In the genomic region with DNA sequence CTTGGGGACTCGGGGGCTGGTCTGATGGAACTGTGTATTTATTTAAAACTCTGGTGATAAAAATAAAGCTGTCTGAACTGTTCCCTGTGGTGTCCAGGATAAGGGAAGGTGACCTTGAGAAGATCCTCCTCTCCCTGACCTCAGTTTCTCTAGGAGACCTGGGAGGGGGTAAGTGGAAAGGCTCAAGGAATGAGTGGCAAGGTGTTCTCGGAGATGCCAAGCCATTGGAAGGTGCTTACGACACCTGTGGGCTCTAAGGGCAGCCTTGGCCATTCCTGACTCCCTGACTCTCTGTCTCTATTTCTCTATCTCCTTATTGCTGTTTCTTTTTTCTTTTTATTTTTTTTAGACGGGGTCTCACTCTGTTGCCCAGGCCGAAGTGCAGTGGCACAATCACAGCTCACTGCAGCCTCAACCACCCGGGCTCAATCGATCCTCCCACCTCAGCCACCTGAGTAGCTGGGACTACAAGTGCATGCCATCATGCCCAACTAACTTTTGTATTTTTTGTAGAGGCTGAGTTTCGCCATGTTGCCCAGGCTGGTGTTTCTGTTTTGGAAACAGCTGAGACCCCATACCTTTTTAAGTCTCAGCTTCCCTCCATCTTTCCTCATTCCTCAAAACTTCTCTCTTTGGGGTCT, we compare ENCODE assay signal across 8 cellular contexts. TPM values are rescaled to one million over a fixed set of nuclear protein-coding genes. Genes with fewer than 3 reads are reported as not detected.
DNase-seq lines count a peak whose midpoint lies in the region; ATAC-seq, FAIRE-seq and TF ChIP-seq lines count a peak whose summit lies in the region.

No MANE protein-coding gene starts in this region.

- ATAC-seq in DND-41 (ENCODE audit: insufficient read depth, low read depth) (no peak), naive B cell (ENCODE audit: low read depth in 2 of 2) (no peak), HG02852 (IDR thresholded peaks at IDR 0.05; ENCODE audit: unreplicated experiment) (no peak)

- FAIRE-seq in frontal cortex (lab: Jason Lieb, UNC), result no peak

- CTCF ChIA-PET in BJ (lab: Yijun Ruan, JAX), result interaction anchor here (0.8 to 6.2 kb wide), 18 partner anchors 9 to 113 kb away, joined by 3 to 101 read pairs (median 8); partner anchors contain the start of genes JUND, LRRC25 and SSBP4

- peak overlapping the region in 7 of 8 donors; percentile 40 to 88 (median 76) for H3K4me3 Mint-ChIP-seq in naive B cell

- H2AFZ ChIP-seq in DND-41 (ENCODE audit: low read depth, low read length), result no peak overlapping the region

- in situ Hi-C loops in astrocyte of the spinal cord (cut with HindIII; ENCODE audit: low sequenced_read_pairs), result no loop called here
- in situ Hi-C loops in HAP-1 (cut with MboI; ENCODE audit: low sequenced_read_pairs), result no loop called here

- H3K79me2 ChIP-seq in DND-41 (ENCODE audit: insufficient read depth, low read length), result no peaks in the 10 kb centered on the region

- H3K36me3 Mint-ChIP-seq in naive B cell, result peaks cover 0 to 13% of the 10 kb centered on the region in 2 donors

- H3K27ac Mint-ChIP-seq in naive B cell, result peak overlapping the region; percentile 4 to 85 (median 67)

- H3K4me3 ChIP-seq in BJ (ENCODE audit: low read depth, low read length), result 0 out of 2 replicates have a peak overlapping the region, but pooled peaks have one; percentile 4
- no peak overlapping the region for H3K4me3 ChIP-seq in DND-41 (ENCODE audit: low read depth in 1 of 2, low read length in 2 of 2)
- H3K4me3 ChIP-seq in astrocyte of the spinal cord (ENCODE audit: low read depth, low read length), result peak overlapping the region; percentile 58
- no peak overlapping the region for H3K4me3 ChIP-seq in HAP-1

- no peaks in the 10 kb centered on the region for H3K9me3 ChIP-seq in DND-41 (ENCODE audit: insufficient read depth, low read length, severe bottlenecking)
- H3K9me3 ChIP-seq in HAP-1, result no peaks in the 10 kb centered on the region

- H3K27ac ChIP-seq in DND-41 (ENCODE audit: low read length), result no peak overlapping the region

- H3K27me3 Mint-ChIP-seq in naive B cell, result peaks cover 0 to 5% (median 5%) of the 10 kb centered on the region in 3 donors

- H3K4me1 Mint-ChIP-seq in naive B cell, result peaks cover 26 to 63% (median 42%) of the 10 kb centered on the region in 3 donors

- H4K20me1 ChIP-seq in DND-41 (ENCODE audit: insufficient read depth, low read length), result no peaks in the 10 kb centered on the region

- H3K4me2 ChIP-seq in DND-41 (ENCODE audit: insufficient read depth, low read length), result peak overlapping the region; percentile 92

- H3K4me1 ChIP-seq in DND-41 (ENCODE audit: insufficient read depth, low read length), result peaks cover 15% of the 10 kb centered on the region
- H3K4me1 ChIP-seq in HAP-1, result peaks cover 3% of the 10 kb centered on the region

- H3K36me3 ChIP-seq in BJ (ENCODE audit: control insufficient read depth, insufficient read depth, low read length) (peaks cover 16% of the 10 kb centered on the region), DND-41 (ENCODE audit: insufficient read depth, low read length) (no peaks in the 10 kb centered on the region), HAP-1 (replicated peaks) (no peaks in the 10 kb centered on the region)

- peaks cover 0 to 4% (median 2%) of the 10 kb centered on the region in 7 donors for H3K9me3 Mint-ChIP-seq in naive B cell

- DNase-seq in BJ (ENCODE audit: low read depth), result no peak
- no peak for DNase-seq in DND-41
- no peak for DNase-seq in astrocyte of the spinal cord (ENCODE audit: low read depth, low spot score)
- no peak for DNase-seq in naive B cell
- no peak for DNase-seq in frontal cortex (ENCODE audit: low spot score in 2 of 2)
- no peak for DNase-seq in HAP-1 (ENCODE audit: low spot score in 2 of 2)
- DNase-seq in NCI-H146 (lab: John Stamatoyannopoulos, UW), result no peak

- no peaks in the 10 kb centered on the region for H3K27me3 ChIP-seq in BJ (ENCODE audit: control insufficient read depth, insufficient read depth, low read length)
- H3K27me3 ChIP-seq in DND-41 (ENCODE audit: insufficient read depth, low read length, poor library complexity), result peaks cover 11% of the 10 kb centered on the region
- H3K27me3 ChIP-seq in HAP-1 (ENCODE audit: low read depth), result peaks cover 4% of the 10 kb centered on the region; the same call in 1 of the 2 replicates

- TF ChIP-seq CTCF in BJ (IDR thresholded peaks at IDR 0.05; ENCODE audit: insufficient read depth, low read depth, low read length) (no peak), DND-41 (IDR thresholded peaks at IDR 0.05; ENCODE audit: borderline replicate concordance, extremely low read depth, low read length, poor library complexity, severe bottlenecking) (no peak), astrocyte of the spinal cord (IDR thresholded peaks at IDR 0.05; ENCODE audit: low read depth, low read length) (no peak)

- no peak overlapping the region for H3K9ac ChIP-seq in DND-41 (ENCODE audit: low read depth, low read length)

- POLR2A ChIA-PET in BJ (lab: Charles Lee), result no interaction called here

RNA-seq across cellular contexts. Expression of gene GDF15, which starts 3.3 kb away (rescaled TPM):
- polyA plus RNA-seq in BJ (2011; rRNA removed) (19.0 and 30.8 TPM in 2 replicates), naive B cell (ENCODE audit: low read depth in 6 of 6) (not detected)
- polyA minus RNA-seq in BJ (2011; rRNA and poly(A)+ RNA removed), result 8.3 and 8.4 TPM in 2 replicates
- not detected for total RNA-seq in frontal cortex

RNA-seq across cellular contexts. Expression of gene LRRC25, which starts 8.2 kb away (rescaled TPM):
- polyA plus RNA-seq in BJ (2011; rRNA removed) (0.06 TPM in 1 of 2 replicates, not detected in the other), naive B cell (ENCODE audit: low read depth in 6 of 6) (10 to 100 TPM in 4 of 6 donors, 1 to 10 TPM in 1, under 1 TPM in 1; 0.17 to 30.8 (median 17.9) TPM)
- polyA minus RNA-seq in BJ (2011; rRNA and poly(A)+ RNA removed), result not detected in 2 replicates
- total RNA-seq in frontal cortex, result 0.41 TPM

RNA-seq across cellular contexts. Expression of gene SSBP4, which starts 30.0 kb away (rescaled TPM):
- polyA plus RNA-seq in BJ (2011; rRNA removed) (16.3 and 24.1 TPM in 2 replicates), naive B cell (ENCODE audit: low read depth in 6 of 6) (10 to 100 TPM; 54.7 to 78.0 (median 61.8) TPM)
- 15.0 and 30.3 TPM in 2 replicates for polyA minus RNA-seq in BJ (2011; rRNA and poly(A)+ RNA removed)
- total RNA-seq in frontal cortex, result 69.3 TPM

RNA-seq across cellular contexts. Expression of gene ISYNA1, which starts 48.7 kb away (rescaled TPM):
- polyA plus RNA-seq in BJ (2011; rRNA removed), result 13.5 and 27.0 TPM in 2 replicates
- polyA minus RNA-seq in BJ (2011; rRNA and poly(A)+ RNA removed), result 12.2 and 16.5 TPM in 2 replicates
- polyA plus RNA-seq in naive B cell (ENCODE audit: low read depth in 6 of 6), result 10 to 100 TPM in 2 of 6 donors, 1 to 10 TPM in 4; 6.3 to 12.2 (median 8.6) TPM
- 62.8 TPM for total RNA-seq in frontal cortex

RNA-seq across cellular contexts. Expression of gene PGPEP1, which starts 48.8 kb away (rescaled TPM):
- polyA plus RNA-seq in BJ (2011; rRNA removed) (30.7 and 32.2 TPM in 2 replicates), naive B cell (ENCODE audit: low read depth in 6 of 6) (10 to 100 TPM in 2 of 6 donors, 1 to 10 TPM in 4; 4.0 to 11.8 (median 8.0) TPM)
- 58.0 and 104 TPM in 2 replicates for polyA minus RNA-seq in BJ (2011; rRNA and poly(A)+ RNA removed)
- total RNA-seq in frontal cortex, result 18.3 TPM

Comparison
In these comparisons a context has a peak if more than half of its experiments do, and no peak if none do; other contexts are left out.
1. H3K4me3 ChIP-seq: peak in BJ (single experiment) and astrocyte of the spinal cord (single experiment); none in DND-41 (0 of 2) and HAP-1 (single experiment).
2. RNA of gene GDF15, which starts 3.3 kb away (polyA plus RNA-seq): 19.0 to 30.8 TPM in BJ; not detected in naive B cell; every median in the first group is over 10 times any median in the second.